In the genomic region with DNA sequence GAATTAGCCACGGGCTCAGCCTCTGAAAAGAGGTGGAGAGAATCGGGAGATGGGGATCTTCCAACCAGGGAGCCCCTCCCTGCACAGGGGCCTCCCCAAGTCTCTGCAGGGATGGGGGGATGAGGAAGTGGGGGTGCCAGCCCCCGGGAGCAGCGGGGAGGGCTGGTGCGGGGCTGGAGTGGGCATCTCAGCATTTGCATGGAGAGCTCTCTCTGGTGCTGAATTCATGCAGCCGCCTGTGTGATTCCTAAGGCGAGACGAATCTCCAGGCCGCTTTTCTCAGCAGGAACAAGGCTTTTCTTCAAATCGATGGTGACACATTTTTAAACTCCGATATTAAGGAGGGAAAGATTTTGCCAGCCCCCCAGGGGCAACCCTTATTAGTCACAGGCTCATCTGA, we compare ENCODE assay signal across 16 cellular contexts. TPM values are rescaled to one million over a fixed set of nuclear protein-coding genes. Genes with fewer than 3 reads are reported as not detected.
A peak's percentile ranks its signal among the peaks of the same experiment; 100 is the strongest.
DNase-seq lines count a peak whose midpoint lies in the region; ATAC-seq and TF ChIP-seq lines count a peak whose summit lies in the region.
"Had no signal": no experiment of that assay in that cellular context is flagged by ENCODE, and none has a peak within 500 bp of the region (broad histone marks: within the 10 kb centered on the region; RNA-seq: fewer than 3 reads in every experiment).

No MANE protein-coding gene starts in this region.

- DNase-seq in GM23338 (ENCODE audit: low spot score) (no peak), iPS-NIHi11 (ENCODE audit: low spot score) (peak; percentile 65), OCI-M2 (lab: John Stamatoyannopoulos, UW; ENCODE audit: unreplicated experiment) (no peak), germinal center (ENCODE audit: low spot score) (no peak)
- DNase-seq: ACHN; BE2C; C1 segment of cervical spinal cord; Caco-2; CD4-positive, alpha-beta T cell had no signal

- ATAC-seq in GM23338 (peak; percentile 19; the same call in 2 of the 3 replicates), GM19324 (IDR thresholded peaks at IDR 0.05; ENCODE audit: low FRiP score, unreplicated experiment) (no peak), GM21825 (IDR thresholded peaks at IDR 0.05; ENCODE audit: unreplicated experiment) (no peak)
- ATAC-seq: K562 had no signal

- no peak overlapping the region for H2AFZ ChIP-seq in GM23338

- no peak for TF ChIP-seq RAD21 in Ishikawa (IDR thresholded peaks at IDR 0.05; ENCODE audit: low read depth)

- H3K36me3 ChIP-seq in GM23338 (ENCODE audit: insufficient read depth) = no peaks in the 10 kb centered on the region
- H3K36me3 ChIP-seq: BE2C, HAP-1 had no signal

- no peak overlapping the region for H3K4me2 ChIP-seq in GM23338

- no peaks in the 10 kb centered on the region for H3K79me2 ChIP-seq in GM23338 (replicated peaks; ENCODE audit: insufficient read depth)

- H3K9me2 ChIP-seq in GM23338 (ENCODE audit: insufficient read depth) = no peaks in the 10 kb centered on the region

- H3K4me1 Mint-ChIP-seq in GM23338 = peaks cover 17% of the 10 kb centered on the region
- H3K4me1 Mint-ChIP-seq in brain = peaks cover 81% of the 10 kb centered on the region

- H3K27me3 ChIP-seq in GM23338 (ENCODE audit: insufficient read depth) = peaks cover 16% of the 10 kb centered on the region; the same call in 1 of the 2 replicates
- H3K27me3 ChIP-seq: BE2C had no signal

- no peak for TF ChIP-seq EP300 in Ishikawa (IDR thresholded peaks at IDR 0.05; ENCODE audit: borderline replicate concordance)

- H3K27ac Mint-ChIP-seq in GM23338 = no peak overlapping the region
- H3K27ac Mint-ChIP-seq in brain = peak overlapping the region; percentile 41 to 90 (median 74)
- H3K27ac Mint-ChIP-seq: CD4-positive, alpha-beta T cell had no signal

- peaks cover 9% of the 10 kb centered on the region; the same call in 1 of the 2 replicates for H3K4me1 ChIP-seq in GM23338 (ENCODE audit: insufficient read depth)
- H3K4me1 ChIP-seq: HAP-1 had no signal

- H3K27ac ChIP-seq in GM23338 (ENCODE audit: low read depth) = no peak overlapping the region
- H3K27ac ChIP-seq: HL-60 had no signal

- peaks cover 3% of the 10 kb centered on the region; the same call in 2 of the 3 replicates for H3K36me3 Mint-ChIP-seq in GM23338 (ENCODE audit: low read depth)
- H3K36me3 Mint-ChIP-seq in brain = no peaks in the 10 kb centered on the region

- H3K9me3 Mint-ChIP-seq in GM23338 = no peaks in the 10 kb centered on the region; the same call in 2 of the 3 replicates
- H3K9me3 Mint-ChIP-seq in brain = peaks cover 0 to 6% (median 0%) of the 10 kb centered on the region in 5 experiments
- H3K9me3 Mint-ChIP-seq: CD4-positive, alpha-beta T cell had no signal

- H3K4me3 Mint-ChIP-seq in GM23338 = no peak overlapping the region
- H3K4me3 Mint-ChIP-seq in brain = peak overlapping the region in 2 of 5 experiments; percentile 27 to 63
- H3K4me3 Mint-ChIP-seq: CD4-positive, alpha-beta T cell had no signal

- H3K27me3 Mint-ChIP-seq in GM23338 (ENCODE audit: insufficient read depth, low read depth, poor library complexity) (peaks cover 42% of the 10 kb centered on the region), brain (no peaks in the 10 kb centered on the region)
- H3K27me3 Mint-ChIP-seq: CD4-positive, alpha-beta T cell had no signal

- peaks cover 12% of the 10 kb centered on the region for H4K20me1 ChIP-seq in GM23338 (replicated peaks; ENCODE audit: insufficient read depth)

- 0 out of 2 replicates have a peak, but pooled peaks cover 6% of the 10 kb centered on the region for H3F3A ChIP-seq in GM23338 (replicated peaks; ENCODE audit: low read depth)

- TF ChIP-seq CTCF in GM23338 (conservative IDR thresholded peaks at IDR 0.05; ENCODE audit: low read depth in 2 of 2) (no peak), brain (conservative IDR thresholded peaks at IDR 0.05) (no peak)

- H3K4me3 ChIP-seq in GM23338 = no peak overlapping the region
- H3K4me3 ChIP-seq: HAP-1, K562 had no signal

TF ChIP-seq in GM23338, 12 proteins besides CTCF, POLR2A, EP300 and RAD21 (continues in another document):
- no peak for TF ChIP-seq JUNB (IDR thresholded peaks at IDR 0.05; ENCODE audit: unreplicated experiment)

TF ChIP-seq in Ishikawa, 13 proteins besides CTCF, POLR2A, EP300 and RAD21:
- no peak for TF ChIP-seq YY1 (IDR thresholded peaks at IDR 0.05; ENCODE audit: low read depth)
- TF ChIP-seq, protein P1, sequence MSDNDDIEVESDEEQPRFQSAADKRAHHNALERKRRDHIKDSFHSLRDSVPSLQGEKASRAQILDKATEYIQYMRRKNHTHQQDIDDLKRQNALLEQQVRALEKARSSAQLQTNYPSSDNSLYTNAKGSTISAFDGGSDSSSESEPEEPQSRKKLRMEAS (IDR thresholded peaks at IDR 0.05) = no peak
- TF ChIP-seq ZBTB7A (IDR thresholded peaks at IDR 0.05; ENCODE audit: low read depth) = no peak
- TF ChIP-seq, protein P2, sequence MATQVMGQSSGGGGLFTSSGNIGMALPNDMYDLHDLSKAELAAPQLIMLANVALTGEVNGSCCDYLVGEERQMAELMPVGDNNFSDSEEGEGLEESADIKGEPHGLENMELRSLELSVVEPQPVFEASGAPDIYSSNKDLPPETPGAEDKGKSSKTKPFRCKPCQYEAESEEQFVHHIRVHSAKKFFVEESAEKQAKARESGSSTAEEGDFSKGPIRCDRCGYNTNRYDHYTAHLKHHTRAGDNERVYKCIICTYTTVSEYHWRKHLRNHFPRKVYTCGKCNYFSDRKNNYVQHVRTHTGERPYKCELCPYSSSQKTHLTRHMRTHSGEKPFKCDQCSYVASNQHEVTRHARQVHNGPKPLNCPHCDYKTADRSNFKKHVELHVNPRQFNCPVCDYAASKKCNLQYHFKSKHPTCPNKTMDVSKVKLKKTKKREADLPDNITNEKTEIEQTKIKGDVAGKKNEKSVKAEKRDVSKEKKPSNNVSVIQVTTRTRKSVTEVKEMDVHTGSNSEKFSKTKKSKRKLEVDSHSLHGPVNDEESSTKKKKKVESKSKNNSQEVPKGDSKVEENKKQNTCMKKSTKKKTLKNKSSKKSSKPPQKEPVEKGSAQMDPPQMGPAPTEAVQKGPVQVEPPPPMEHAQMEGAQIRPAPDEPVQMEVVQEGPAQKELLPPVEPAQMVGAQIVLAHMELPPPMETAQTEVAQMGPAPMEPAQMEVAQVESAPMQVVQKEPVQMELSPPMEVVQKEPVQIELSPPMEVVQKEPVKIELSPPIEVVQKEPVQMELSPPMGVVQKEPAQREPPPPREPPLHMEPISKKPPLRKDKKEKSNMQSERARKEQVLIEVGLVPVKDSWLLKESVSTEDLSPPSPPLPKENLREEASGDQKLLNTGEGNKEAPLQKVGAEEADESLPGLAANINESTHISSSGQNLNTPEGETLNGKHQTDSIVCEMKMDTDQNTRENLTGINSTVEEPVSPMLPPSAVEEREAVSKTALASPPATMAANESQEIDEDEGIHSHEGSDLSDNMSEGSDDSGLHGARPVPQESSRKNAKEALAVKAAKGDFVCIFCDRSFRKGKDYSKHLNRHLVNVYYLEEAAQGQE (IDR thresholded peaks at IDR 0.05; ENCODE audit: low read depth) = peak; percentile 61; the same call in 1 of the 2 replicates
- TF ChIP-seq NFIC (IDR thresholded peaks at IDR 0.05) = no peak
- TF ChIP-seq TCF12 (IDR thresholded peaks at IDR 0.05; ENCODE audit: low read depth) = no peak
- TF ChIP-seq, protein P3, sequence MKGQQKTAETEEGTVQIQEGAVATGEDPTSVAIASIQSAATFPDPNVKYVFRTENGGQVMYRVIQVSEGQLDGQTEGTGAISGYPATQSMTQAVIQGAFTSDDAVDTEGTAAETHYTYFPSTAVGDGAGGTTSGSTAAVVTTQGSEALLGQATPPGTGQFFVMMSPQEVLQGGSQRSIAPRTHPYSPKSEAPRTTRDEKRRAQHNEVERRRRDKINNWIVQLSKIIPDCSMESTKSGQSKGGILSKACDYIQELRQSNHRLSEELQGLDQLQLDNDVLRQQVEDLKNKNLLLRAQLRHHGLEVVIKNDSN (IDR thresholded peaks at IDR 0.05) = no peak
- no peak for TF ChIP-seq CEBPB (IDR thresholded peaks at IDR 0.05)
- TF ChIP-seq EGR1 (IDR thresholded peaks at IDR 0.05) = no peak
TF ChIP-seq in Ishikawa: peak in this region for 1.

RNA-seq across cellular contexts. Expression of a gene that starts 29.1 kb away (rescaled TPM):
- 22.2 and 33.0 TPM in 2 replicates for total RNA-seq in GM23338 (2014; rRNA removed; shearing (Covaris generic))
- polyA plus RNA-seq in GM23338 (2016; fragmentation: Nextera tagmentation; extraction: Ambion mirVana) = 51.3 and 51.6 TPM in 2 replicates
- polyA plus RNA-seq in brain (ENCODE audit: insufficient read depth, low read depth, low replicate concordance) = 59.5 TPM

RNA-seq across cellular contexts. Expression of a gene that starts 49.2 kb away (rescaled TPM):
- 346 and 351 TPM in 2 replicates for total RNA-seq in GM23338 (2014; rRNA removed; shearing (Covaris generic))
- polyA plus RNA-seq in GM23338 (2016; fragmentation: Nextera tagmentation; extraction: Ambion mirVana) = 194 and 213 TPM in 2 replicates
- 307 TPM for polyA plus RNA-seq in brain (ENCODE audit: insufficient read depth, low read depth, low replicate concordance)
